ENCODE assay signal across 1 cellular context in the genomic region with DNA sequence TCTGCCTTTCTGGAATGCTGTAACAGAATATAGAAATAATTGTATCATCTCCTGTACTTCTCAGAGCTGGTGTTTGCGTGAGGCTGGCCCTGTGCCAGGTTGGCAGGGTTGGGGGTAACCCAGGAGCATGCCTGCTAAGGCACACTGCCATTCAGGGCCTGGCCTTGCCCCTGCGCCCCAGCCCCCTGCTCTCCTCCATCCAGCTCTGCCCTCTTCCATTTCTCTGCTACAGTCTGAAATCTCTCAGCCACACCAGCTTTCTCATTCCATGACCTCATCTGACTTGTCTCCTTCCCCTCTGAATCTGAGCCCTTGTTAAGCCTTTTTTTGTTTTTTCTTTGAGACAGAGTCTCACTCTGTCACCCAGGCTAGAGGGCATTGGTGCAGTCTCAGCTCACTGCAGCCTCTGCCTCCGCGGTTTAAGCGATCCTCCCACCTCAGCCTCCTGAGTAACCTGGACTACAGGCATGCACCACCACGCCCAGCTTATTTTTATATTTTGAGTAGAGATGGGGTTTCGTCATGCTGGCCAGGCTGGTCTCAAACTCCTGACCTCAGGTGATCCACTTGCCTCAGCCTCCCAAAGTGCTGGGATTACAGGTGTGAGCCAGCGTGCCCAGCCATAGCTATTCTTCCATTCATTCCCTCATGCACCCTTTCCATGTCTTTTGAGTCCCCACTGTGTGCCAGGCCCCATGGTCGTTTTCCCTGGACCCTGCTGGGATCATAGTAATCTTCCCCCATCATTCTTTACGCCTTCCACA.
TF ChIP-seq lines count a peak whose summit lies in the region.

No MANE protein-coding gene starts in this region.

TF ChIP-seq in HepG2, 621 proteins besides CTCF, POLR2A, EP300 and RAD21 (continues in another document):
- 0 out of 2 replicates have a peak, but pooled peaks have one; percentile 11 for TF ChIP-seq GLI4 (CRISPR knock-in tag; IDR thresholded peaks at IDR 0.05; ENCODE audit: borderline replicate concordance)
- TF ChIP-seq ZNF652 (CRISPR knock-in tag; IDR thresholded peaks at IDR 0.05; ENCODE audit: borderline replicate concordance, low read depth) = no peak
- TF ChIP-seq SP4 (CRISPR knock-in tag; IDR thresholded peaks at IDR 0.05) = no peak
- TF ChIP-seq ZNF629 (CRISPR knock-in tag; conservative IDR thresholded peaks at IDR 0.05) = no peak
- TF ChIP-seq, protein P1, sequence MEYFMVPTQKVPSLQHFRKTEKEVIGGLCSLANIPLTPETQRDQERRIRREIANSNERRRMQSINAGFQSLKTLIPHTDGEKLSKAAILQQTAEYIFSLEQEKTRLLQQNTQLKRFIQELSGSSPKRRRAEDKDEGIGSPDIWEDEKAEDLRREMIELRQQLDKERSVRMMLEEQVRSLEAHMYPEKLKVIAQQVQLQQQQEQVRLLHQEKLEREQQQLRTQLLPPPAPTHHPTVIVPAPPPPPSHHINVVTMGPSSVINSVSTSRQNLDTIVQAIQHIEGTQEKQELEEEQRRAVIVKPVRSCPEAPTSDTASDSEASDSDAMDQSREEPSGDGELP (IDR thresholded peaks at IDR 0.05; ENCODE audit: borderline replicate concordance, low read depth) = no peak
- TF ChIP-seq, protein P2, sequence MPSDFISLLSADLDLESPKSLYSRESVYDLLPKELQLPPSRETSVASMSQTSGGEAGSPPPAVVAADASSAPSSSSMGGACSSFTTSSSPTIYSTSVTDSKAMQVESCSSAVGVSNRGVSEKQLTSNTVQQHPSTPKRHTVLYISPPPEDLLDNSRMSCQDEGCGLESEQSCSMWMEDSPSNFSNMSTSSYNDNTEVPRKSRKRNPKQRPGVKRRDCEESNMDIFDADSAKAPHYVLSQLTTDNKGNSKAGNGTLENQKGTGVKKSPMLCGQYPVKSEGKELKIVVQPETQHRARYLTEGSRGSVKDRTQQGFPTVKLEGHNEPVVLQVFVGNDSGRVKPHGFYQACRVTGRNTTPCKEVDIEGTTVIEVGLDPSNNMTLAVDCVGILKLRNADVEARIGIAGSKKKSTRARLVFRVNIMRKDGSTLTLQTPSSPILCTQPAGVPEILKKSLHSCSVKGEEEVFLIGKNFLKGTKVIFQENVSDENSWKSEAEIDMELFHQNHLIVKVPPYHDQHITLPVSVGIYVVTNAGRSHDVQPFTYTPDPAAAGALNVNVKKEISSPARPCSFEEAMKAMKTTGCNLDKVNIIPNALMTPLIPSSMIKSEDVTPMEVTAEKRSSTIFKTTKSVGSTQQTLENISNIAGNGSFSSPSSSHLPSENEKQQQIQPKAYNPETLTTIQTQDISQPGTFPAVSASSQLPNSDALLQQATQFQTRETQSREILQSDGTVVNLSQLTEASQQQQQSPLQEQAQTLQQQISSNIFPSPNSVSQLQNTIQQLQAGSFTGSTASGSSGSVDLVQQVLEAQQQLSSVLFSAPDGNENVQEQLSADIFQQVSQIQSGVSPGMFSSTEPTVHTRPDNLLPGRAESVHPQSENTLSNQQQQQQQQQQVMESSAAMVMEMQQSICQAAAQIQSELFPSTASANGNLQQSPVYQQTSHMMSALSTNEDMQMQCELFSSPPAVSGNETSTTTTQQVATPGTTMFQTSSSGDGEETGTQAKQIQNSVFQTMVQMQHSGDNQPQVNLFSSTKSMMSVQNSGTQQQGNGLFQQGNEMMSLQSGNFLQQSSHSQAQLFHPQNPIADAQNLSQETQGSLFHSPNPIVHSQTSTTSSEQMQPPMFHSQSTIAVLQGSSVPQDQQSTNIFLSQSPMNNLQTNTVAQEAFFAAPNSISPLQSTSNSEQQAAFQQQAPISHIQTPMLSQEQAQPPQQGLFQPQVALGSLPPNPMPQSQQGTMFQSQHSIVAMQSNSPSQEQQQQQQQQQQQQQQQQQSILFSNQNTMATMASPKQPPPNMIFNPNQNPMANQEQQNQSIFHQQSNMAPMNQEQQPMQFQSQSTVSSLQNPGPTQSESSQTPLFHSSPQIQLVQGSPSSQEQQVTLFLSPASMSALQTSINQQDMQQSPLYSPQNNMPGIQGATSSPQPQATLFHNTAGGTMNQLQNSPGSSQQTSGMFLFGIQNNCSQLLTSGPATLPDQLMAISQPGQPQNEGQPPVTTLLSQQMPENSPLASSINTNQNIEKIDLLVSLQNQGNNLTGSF (CRISPR knock-in tag; IDR thresholded peaks at IDR 0.05) = no peak
- no peak for TF ChIP-seq ZNF136 (CRISPR knock-in tag; IDR thresholded peaks at IDR 0.05; ENCODE audit: low read depth)
- peak; percentile 9 for TF ChIP-seq U2AF1 (optimal IDR thresholded peaks at IDR 0.05; ENCODE audit: low read depth, low read length)
- TF ChIP-seq HCFC1 (IDR thresholded peaks at IDR 0.05; ENCODE audit: low read depth, low read length) = no peak
- no peak for TF ChIP-seq ZSCAN29 (CRISPR knock-in tag; conservative IDR thresholded peaks at IDR 0.05)
- no peak for TF ChIP-seq SYNCRIP (IDR thresholded peaks at IDR 0.05; ENCODE audit: insufficient read depth, low read depth, low read length)
- TF ChIP-seq POGZ (CRISPR knock-in tag; IDR thresholded peaks at IDR 0.05) = no peak
- TF ChIP-seq, protein P3, sequence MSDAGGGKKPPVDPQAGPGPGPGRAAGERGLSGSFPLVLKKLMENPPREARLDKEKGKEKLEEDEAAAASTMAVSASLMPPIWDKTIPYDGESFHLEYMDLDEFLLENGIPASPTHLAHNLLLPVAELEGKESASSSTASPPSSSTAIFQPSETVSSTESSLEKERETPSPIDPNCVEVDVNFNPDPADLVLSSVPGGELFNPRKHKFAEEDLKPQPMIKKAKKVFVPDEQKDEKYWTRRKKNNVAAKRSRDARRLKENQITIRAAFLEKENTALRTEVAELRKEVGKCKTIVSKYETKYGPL (CRISPR knock-in tag; IDR thresholded peaks at IDR 0.05) = no peak
- peak; percentile 33; the same call in 1 of the 2 replicates for TF ChIP-seq ZBTB38 (CRISPR knock-in tag; IDR thresholded peaks at IDR 0.05)
- no peak for TF ChIP-seq ZNF17 (CRISPR knock-in tag; IDR thresholded peaks at IDR 0.05)
- no peak for TF ChIP-seq IKZF4 (CRISPR knock-in tag; IDR thresholded peaks at IDR 0.05; ENCODE audit: borderline replicate concordance, low read depth, not compliant biosample characterization)
- TF ChIP-seq, protein P4, sequence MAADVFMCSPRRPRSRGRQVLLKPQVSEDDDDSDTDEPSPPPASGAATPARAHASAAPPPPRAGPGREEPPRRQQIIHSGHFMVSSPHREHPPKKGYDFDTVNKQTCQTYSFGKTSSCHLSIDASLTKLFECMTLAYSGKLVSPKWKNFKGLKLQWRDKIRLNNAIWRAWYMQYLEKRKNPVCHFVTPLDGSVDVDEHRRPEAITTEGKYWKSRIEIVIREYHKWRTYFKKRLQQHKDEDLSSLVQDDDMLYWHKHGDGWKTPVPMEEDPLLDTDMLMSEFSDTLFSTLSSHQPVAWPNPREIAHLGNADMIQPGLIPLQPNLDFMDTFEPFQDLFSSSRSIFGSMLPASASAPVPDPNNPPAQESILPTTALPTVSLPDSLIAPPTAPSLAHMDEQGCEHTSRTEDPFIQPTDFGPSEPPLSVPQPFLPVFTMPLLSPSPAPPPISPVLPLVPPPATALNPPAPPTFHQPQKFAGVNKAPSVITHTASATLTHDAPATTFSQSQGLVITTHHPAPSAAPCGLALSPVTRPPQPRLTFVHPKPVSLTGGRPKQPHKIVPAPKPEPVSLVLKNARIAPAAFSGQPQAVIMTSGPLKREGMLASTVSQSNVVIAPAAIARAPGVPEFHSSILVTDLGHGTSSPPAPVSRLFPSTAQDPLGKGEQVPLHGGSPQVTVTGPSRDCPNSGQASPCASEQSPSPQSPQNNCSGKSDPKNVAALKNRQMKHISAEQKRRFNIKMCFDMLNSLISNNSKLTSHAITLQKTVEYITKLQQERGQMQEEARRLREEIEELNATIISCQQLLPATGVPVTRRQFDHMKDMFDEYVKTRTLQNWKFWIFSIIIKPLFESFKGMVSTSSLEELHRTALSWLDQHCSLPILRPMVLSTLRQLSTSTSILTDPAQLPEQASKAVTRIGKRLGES (CRISPR knock-in tag; IDR thresholded peaks at IDR 0.05; ENCODE audit: borderline replicate concordance) = no peak
- no peak for TF ChIP-seq ZSCAN30 (CRISPR knock-in tag; IDR thresholded peaks at IDR 0.05)
- TF ChIP-seq, protein P5, sequence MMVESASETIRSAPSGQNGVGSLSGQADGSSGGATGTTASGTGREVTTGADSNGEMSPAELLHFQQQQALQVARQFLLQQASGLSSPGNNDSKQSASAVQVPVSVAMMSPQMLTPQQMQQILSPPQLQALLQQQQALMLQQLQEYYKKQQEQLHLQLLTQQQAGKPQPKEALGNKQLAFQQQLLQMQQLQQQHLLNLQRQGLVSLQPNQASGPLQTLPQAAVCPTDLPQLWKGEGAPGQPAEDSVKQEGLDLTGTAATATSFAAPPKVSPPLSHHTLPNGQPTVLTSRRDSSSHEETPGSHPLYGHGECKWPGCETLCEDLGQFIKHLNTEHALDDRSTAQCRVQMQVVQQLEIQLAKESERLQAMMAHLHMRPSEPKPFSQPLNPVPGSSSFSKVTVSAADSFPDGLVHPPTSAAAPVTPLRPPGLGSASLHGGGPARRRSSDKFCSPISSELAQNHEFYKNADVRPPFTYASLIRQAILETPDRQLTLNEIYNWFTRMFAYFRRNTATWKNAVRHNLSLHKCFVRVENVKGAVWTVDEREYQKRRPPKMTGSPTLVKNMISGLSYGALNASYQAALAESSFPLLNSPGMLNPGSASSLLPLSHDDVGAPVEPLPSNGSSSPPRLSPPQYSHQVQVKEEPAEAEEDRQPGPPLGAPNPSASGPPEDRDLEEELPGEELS (CRISPR knock-in tag; IDR thresholded peaks at IDR 0.05) = no peak
- TF ChIP-seq ZNF781 (CRISPR knock-in tag; IDR thresholded peaks at IDR 0.05; ENCODE audit: borderline replicate concordance, not compliant biosample characterization) = peak; percentile 68
- TF ChIP-seq, protein P6, sequence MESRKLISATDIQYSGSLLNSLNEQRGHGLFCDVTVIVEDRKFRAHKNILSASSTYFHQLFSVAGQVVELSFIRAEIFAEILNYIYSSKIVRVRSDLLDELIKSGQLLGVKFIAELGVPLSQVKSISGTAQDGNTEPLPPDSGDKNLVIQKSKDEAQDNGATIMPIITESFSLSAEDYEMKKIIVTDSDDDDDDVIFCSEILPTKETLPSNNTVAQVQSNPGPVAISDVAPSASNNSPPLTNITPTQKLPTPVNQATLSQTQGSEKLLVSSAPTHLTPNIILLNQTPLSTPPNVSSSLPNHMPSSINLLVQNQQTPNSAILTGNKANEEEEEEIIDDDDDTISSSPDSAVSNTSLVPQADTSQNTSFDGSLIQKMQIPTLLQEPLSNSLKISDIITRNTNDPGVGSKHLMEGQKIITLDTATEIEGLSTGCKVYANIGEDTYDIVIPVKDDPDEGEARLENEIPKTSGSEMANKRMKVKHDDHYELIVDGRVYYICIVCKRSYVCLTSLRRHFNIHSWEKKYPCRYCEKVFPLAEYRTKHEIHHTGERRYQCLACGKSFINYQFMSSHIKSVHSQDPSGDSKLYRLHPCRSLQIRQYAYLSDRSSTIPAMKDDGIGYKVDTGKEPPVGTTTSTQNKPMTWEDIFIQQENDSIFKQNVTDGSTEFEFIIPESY (CRISPR knock-in tag; IDR thresholded peaks at IDR 0.05) = peak; percentile 23; the same call in 1 of the 2 replicates
- TF ChIP-seq KDM3A (CRISPR knock-in tag; IDR thresholded peaks at IDR 0.05; ENCODE audit: low read depth) = no peak
- no peak for TF ChIP-seq NPAS2 (CRISPR knock-in tag; IDR thresholded peaks at IDR 0.05; ENCODE audit: borderline replicate concordance)
- TF ChIP-seq SNAPC2 (CRISPR knock-in tag; IDR thresholded peaks at IDR 0.05) = 0 out of 2 replicates have a peak, but pooled peaks have one; percentile 13
- TF ChIP-seq SMAD1 (CRISPR knock-in tag; IDR thresholded peaks at IDR 0.05; ENCODE audit: borderline replicate concordance, low read depth) = no peak; the same call in 1 of the 2 replicates
- peak; percentile 35; the same call in 1 of the 2 replicates for TF ChIP-seq KDM5B (CRISPR knock-in tag; IDR thresholded peaks at IDR 0.05; ENCODE audit: borderline replicate concordance)
- TF ChIP-seq GABPA (IDR thresholded peaks at IDR 0.05; ENCODE audit: low read depth, low read length) = no peak
- no peak for TF ChIP-seq GABPA (CRISPR knock-in tag; IDR thresholded peaks at IDR 0.05; ENCODE audit: low read depth)
- TF ChIP-seq, protein P7, sequence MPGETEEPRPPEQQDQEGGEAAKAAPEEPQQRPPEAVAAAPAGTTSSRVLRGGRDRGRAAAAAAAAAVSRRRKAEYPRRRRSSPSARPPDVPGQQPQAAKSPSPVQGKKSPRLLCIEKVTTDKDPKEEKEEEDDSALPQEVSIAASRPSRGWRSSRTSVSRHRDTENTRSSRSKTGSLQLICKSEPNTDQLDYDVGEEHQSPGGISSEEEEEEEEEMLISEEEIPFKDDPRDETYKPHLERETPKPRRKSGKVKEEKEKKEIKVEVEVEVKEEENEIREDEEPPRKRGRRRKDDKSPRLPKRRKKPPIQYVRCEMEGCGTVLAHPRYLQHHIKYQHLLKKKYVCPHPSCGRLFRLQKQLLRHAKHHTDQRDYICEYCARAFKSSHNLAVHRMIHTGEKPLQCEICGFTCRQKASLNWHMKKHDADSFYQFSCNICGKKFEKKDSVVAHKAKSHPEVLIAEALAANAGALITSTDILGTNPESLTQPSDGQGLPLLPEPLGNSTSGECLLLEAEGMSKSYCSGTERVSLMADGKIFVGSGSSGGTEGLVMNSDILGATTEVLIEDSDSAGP (CRISPR knock-in tag; IDR thresholded peaks at IDR 0.05; ENCODE audit: borderline replicate concordance) = 0 out of 2 replicates have a peak, but pooled peaks have one; percentile 12
- no peak for TF ChIP-seq SOX5 (CRISPR knock-in tag; IDR thresholded peaks at IDR 0.05; ENCODE audit: borderline replicate concordance)
- no peak for TF ChIP-seq ZNF792 (CRISPR knock-in tag; IDR thresholded peaks at IDR 0.05)
- TF ChIP-seq REPIN1 (CRISPR knock-in tag; IDR thresholded peaks at IDR 0.05; ENCODE audit: borderline replicate concordance, low read depth) = 0 out of 2 replicates have a peak, but pooled peaks have one; percentile 48
- TF ChIP-seq ZNF563 (CRISPR knock-in tag; IDR thresholded peaks at IDR 0.05) = 0 out of 2 replicates have a peak, but pooled peaks have one; percentile 47
- TF ChIP-seq, protein P8, sequence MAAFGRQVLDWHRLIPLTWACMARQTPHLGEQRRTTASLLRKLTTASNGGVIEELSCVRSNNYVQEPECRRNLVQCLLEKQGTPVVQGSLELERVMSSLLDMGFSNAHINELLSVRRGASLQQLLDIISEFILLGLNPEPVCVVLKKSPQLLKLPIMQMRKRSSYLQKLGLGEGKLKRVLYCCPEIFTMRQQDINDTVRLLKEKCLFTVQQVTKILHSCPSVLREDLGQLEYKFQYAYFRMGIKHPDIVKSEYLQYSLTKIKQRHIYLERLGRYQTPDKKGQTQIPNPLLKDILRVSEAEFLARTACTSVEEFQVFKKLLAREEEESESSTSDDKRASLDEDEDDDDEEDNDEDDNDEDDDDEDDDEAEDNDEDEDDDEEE (CRISPR knock-in tag; IDR thresholded peaks at IDR 0.05) = 0 out of 2 replicates have a peak, but pooled peaks have one; percentile 64
- TF ChIP-seq FOXJ3 (CRISPR knock-in tag; IDR thresholded peaks at IDR 0.05; ENCODE audit: borderline replicate concordance) = no peak
- TF ChIP-seq RARA (CRISPR knock-in tag; IDR thresholded peaks at IDR 0.05) = no peak
